ENCODE assay signal across 30 cellular contexts in the genomic region with DNA sequence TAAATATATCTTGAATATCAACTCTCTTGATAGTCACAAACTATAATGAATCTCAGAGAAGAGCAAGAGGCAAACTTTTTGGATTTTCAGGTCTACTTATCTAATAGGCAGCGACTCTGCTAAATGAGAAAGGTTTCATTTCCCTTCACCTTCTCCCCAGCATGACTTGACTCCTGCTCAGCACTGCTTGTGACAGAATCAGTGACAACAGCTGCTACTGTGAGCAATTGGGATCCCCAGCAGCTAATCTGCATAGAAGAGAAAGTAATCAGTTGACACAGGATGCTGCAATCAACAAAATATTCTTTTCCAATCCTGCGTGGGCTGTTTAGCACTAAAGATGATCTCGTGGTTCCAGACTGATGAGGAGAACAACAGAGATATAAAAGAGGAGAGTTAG.
"Had no signal": no experiment of that assay in that cellular context is flagged by ENCODE, and none has a peak within 500 bp of the region (broad histone marks: within the 10 kb centered on the region; RNA-seq: fewer than 3 reads in every experiment).

No MANE protein-coding gene starts in this region.

- H3K36me3 Mint-ChIP-seq: activated CD8-positive, alpha-beta memory T cell treated with anti-CD3 and anti-CD28 coated beads, Interleukin-2, amount 10 ng/mL, durations not matched to agents 7 days and 5 days; activated naive CD4-positive, alpha-beta T cell treated with anti-CD3 and anti-CD28 coated beads, Interleukin-2, amount 50 U/mL, for 72 hours; mesothelial cell of epicardium; naive thymus-derived CD4-positive, alpha-beta T cell; stimulated activated memory B cell treated with anti-CD40 and anti-IgM and Interleukin-4, amounts not matched to agents 10 μg/mL and 1 μg/mL and 100 μg/mL, for 72 hours had no signal

- ATAC-seq: activated CD4-positive, alpha-beta T cell treated with anti-CD3 and anti-CD28 coated beads for 36 hours; activated CD8-positive, alpha-beta memory T cell treated with anti-CD3 and anti-CD28 coated beads, Interleukin-2, amount 10 ng/mL, durations not matched to agents 7 days and 5 days; activated CD8-positive, alpha-beta T cell treated with anti-CD3 and anti-CD28 coated beads, Interleukin-2, amount 10 ng/mL, durations not matched to agents 7 days and 5 days; activated naive CD4-positive, alpha-beta T cell treated with anti-CD3 and anti-CD28 coated beads, Interleukin-2, amount 50 U/mL, for 72 hours; heart right ventricle; left cardiac atrium; left ventricle myocardium superior; naive thymus-derived CD4-positive, alpha-beta T cell; pancreas; sciatic nerve; stimulated activated memory B cell treated with anti-CD40 and anti-IgM and Interleukin-4, amounts not matched to agents 10 μg/mL and 1 μg/mL and 100 μg/mL, for 72 hours; stimulated activated naive CD8-positive, alpha-beta T cell treated with anti-CD3 and anti-CD28 coated beads, Interleukin-15, amount 100 ng/mL, for 72 hours had no signal

- H3K27me3 ChIP-seq: esophagus squamous epithelium, heart right ventricle, pancreas, upper lobe of left lung, vagina had no signal

- H3K27ac Mint-ChIP-seq: activated CD4-positive, alpha-beta T cell treated with anti-CD3 and anti-CD28 coated beads for 36 hours; activated CD8-positive, alpha-beta memory T cell treated with anti-CD3 and anti-CD28 coated beads, Interleukin-2, amount 10 ng/mL, durations not matched to agents 7 days and 5 days; activated CD8-positive, alpha-beta T cell treated with anti-CD3 and anti-CD28 coated beads, Interleukin-2, amount 10 ng/mL, durations not matched to agents 7 days and 5 days; dendritic cell treated with granulocyte-macrophage colony-stimulating factor and Interleukin-4, amounts not matched to agents 40 ng/mL and 50 ng/mL, for 4 days; mesothelial cell of epicardium; naive thymus-derived CD4-positive, alpha-beta T cell; stimulated activated memory B cell treated with anti-CD40 and anti-IgM and Interleukin-4, amounts not matched to agents 10 μg/mL and 1 μg/mL and 100 μg/mL, for 72 hours; stimulated activated naive CD8-positive, alpha-beta T cell treated with anti-CD3 and anti-CD28 coated beads, Interleukin-15, amount 100 ng/mL, for 72 hours had no signal

- H3K27ac ChIP-seq: epithelial cell of prostate, esophagus squamous epithelium, heart right ventricle, pancreas, prostate gland, upper lobe of left lung, vagina had no signal

- H3K4me1 Mint-ChIP-seq: activated CD4-positive, alpha-beta T cell treated with anti-CD3 and anti-CD28 coated beads for 36 hours; activated CD8-positive, alpha-beta memory T cell treated with anti-CD3 and anti-CD28 coated beads, Interleukin-2, amount 10 ng/mL, durations not matched to agents 7 days and 5 days; central memory CD8-positive, alpha-beta T cell; mesothelial cell of epicardium; naive thymus-derived CD4-positive, alpha-beta T cell; stimulated activated memory B cell treated with anti-CD40 and anti-IgM and Interleukin-4, amounts not matched to agents 10 μg/mL and 1 μg/mL and 100 μg/mL, for 72 hours; stimulated activated naive CD8-positive, alpha-beta T cell treated with anti-CD3 and anti-CD28 coated beads, Interleukin-15, amount 100 ng/mL, for 72 hours had no signal

- H3K27me3 Mint-ChIP-seq: activated CD4-positive, alpha-beta T cell treated with anti-CD3 and anti-CD28 coated beads for 36 hours; activated CD8-positive, alpha-beta memory T cell treated with anti-CD3 and anti-CD28 coated beads, Interleukin-2, amount 10 ng/mL, durations not matched to agents 7 days and 5 days; central memory CD8-positive, alpha-beta T cell; dendritic cell treated with granulocyte-macrophage colony-stimulating factor and Interleukin-4, amounts not matched to agents 40 ng/mL and 50 ng/mL, for 4 days; stimulated activated memory B cell treated with anti-CD40 and anti-IgM and Interleukin-4, amounts not matched to agents 10 μg/mL and 1 μg/mL and 100 μg/mL, for 72 hours; stimulated activated naive CD8-positive, alpha-beta T cell treated with anti-CD3 and anti-CD28 coated beads, Interleukin-15, amount 100 ng/mL, for 72 hours had no signal

- H3K4me3 ChIP-seq: esophagus squamous epithelium, heart right ventricle, pancreas, prostate gland, upper lobe of left lung, vagina had no signal

- H3K9me3 Mint-ChIP-seq: dendritic cell treated with granulocyte-macrophage colony-stimulating factor and Interleukin-4, amounts not matched to agents 40 ng/mL and 50 ng/mL, for 4 days; mesothelial cell of epicardium had no signal

- H3K9me3 ChIP-seq: esophagus squamous epithelium, pancreas, prostate gland, upper lobe of left lung, vagina had no signal

- H3K4me1 ChIP-seq: heart right ventricle, pancreas, prostate gland, upper lobe of left lung, vagina had no signal

- H3K36me3 ChIP-seq: esophagus squamous epithelium, heart right ventricle, pancreas, prostate gland, upper lobe of left lung, vagina had no signal

- H3K4me3 Mint-ChIP-seq: activated CD4-positive, alpha-beta T cell treated with anti-CD3 and anti-CD28 coated beads for 36 hours; activated CD8-positive, alpha-beta memory T cell treated with anti-CD3 and anti-CD28 coated beads, Interleukin-2, amount 10 ng/mL, durations not matched to agents 7 days and 5 days; activated CD8-positive, alpha-beta T cell treated with anti-CD3 and anti-CD28 coated beads, Interleukin-2, amount 10 ng/mL, durations not matched to agents 7 days and 5 days; central memory CD8-positive, alpha-beta T cell; dendritic cell treated with granulocyte-macrophage colony-stimulating factor and Interleukin-4, amounts not matched to agents 40 ng/mL and 50 ng/mL, for 4 days; mesothelial cell of epicardium; naive thymus-derived CD4-positive, alpha-beta T cell; stimulated activated memory B cell treated with anti-CD40 and anti-IgM and Interleukin-4, amounts not matched to agents 10 μg/mL and 1 μg/mL and 100 μg/mL, for 72 hours; stimulated activated naive CD8-positive, alpha-beta T cell treated with anti-CD3 and anti-CD28 coated beads, Interleukin-15, amount 100 ng/mL, for 72 hours had no signal

- DNase-seq: activated CD4-positive, alpha-beta T cell treated with anti-CD3 and anti-CD28 coated beads for 36 hours; activated CD4-positive, CD25-positive, alpha-beta regulatory T cell; activated CD8-positive, alpha-beta memory T cell treated with anti-CD3 and anti-CD28 coated beads, Interleukin-2, amount 10 ng/mL, durations not matched to agents 7 days and 5 days; activated CD8-positive, alpha-beta T cell treated with anti-CD3 and anti-CD28 coated beads, Interleukin-2, amount 10 ng/mL, durations not matched to agents 7 days and 5 days; activated naive CD4-positive, alpha-beta T cell; activated T-cell treated with anti-CD3 and anti-CD28 coated beads, Interleukin-2, amount 50 U/mL, for 48 hours; esophagus squamous epithelium; foreskin melanocyte; heart right ventricle; left cardiac atrium; left ventricle myocardium superior; naive thymus-derived CD4-positive, alpha-beta T cell; pancreas; retina; small intestine; stimulated activated CD4-positive, alpha-beta T cell treated with anti-CD3 and anti-CD28 coated beads, Interleukin-4, amount 100 ng/mL, for 24 hours; stimulated activated CD8-positive, alpha-beta memory T cell treated with anti-CD3 and anti-CD28 coated beads, Interleukin-4, amount 100 ng/mL, for 48 hours; stimulated activated naive CD8-positive, alpha-beta T cell treated with anti-CD3 and anti-CD28 coated beads, Interleukin-15, amount 100 ng/mL, for 72 hours; substantia nigra; T1000; upper lobe of left lung had no signal
